1 cellular context compared by ENCODE assay signal in the genomic region with DNA sequence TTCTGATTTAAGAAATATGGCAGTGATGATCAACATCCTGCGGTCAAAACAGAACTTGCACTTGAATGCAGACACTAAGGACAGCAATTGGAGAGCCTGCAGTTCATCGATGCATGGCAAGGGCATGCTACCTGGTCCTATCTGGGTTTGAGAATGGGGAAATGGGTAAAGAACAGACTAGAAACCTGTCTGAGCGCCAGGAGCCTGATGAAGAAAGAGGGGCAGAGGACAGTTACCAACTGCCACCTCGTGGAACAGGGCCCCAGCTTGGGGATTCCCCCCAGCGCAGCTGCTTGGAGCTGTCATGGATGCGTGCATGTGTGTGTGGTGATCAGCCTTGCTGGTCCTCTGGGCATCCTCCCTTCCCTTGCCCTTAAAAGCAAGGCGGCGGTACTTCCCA.
TF ChIP-seq lines count a peak whose summit lies in the region.

No MANE protein-coding gene starts in this region.

TF ChIP-seq in GM12878, 131 proteins besides CTCF, POLR2A, EP300 and RAD21 (continued from another document):
- TF ChIP-seq, protein P1, sequence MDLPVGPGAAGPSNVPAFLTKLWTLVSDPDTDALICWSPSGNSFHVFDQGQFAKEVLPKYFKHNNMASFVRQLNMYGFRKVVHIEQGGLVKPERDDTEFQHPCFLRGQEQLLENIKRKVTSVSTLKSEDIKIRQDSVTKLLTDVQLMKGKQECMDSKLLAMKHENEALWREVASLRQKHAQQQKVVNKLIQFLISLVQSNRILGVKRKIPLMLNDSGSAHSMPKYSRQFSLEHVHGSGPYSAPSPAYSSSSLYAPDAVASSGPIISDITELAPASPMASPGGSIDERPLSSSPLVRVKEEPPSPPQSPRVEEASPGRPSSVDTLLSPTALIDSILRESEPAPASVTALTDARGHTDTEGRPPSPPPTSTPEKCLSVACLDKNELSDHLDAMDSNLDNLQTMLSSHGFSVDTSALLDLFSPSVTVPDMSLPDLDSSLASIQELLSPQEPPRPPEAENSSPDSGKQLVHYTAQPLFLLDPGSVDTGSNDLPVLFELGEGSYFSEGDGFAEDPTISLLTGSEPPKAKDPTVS (IDR thresholded peaks at IDR 0.05; ENCODE audit: low read depth, low read length), result no peak
- TF ChIP-seq, protein P2, sequence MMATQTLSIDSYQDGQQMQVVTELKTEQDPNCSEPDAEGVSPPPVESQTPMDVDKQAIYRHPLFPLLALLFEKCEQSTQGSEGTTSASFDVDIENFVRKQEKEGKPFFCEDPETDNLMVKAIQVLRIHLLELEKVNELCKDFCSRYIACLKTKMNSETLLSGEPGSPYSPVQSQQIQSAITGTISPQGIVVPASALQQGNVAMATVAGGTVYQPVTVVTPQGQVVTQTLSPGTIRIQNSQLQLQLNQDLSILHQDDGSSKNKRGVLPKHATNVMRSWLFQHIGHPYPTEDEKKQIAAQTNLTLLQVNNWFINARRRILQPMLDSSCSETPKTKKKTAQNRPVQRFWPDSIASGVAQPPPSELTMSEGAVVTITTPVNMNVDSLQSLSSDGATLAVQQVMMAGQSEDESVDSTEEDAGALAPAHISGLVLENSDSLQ (IDR thresholded peaks at IDR 0.05), result no peak
- TF ChIP-seq YBX1 (IDR thresholded peaks at IDR 0.05) (no peak), IKZF2 (IDR thresholded peaks at IDR 0.05) (peak in 1 of 2 experiments; percentile 47; a peak in 1 of 4 replicates), BMI1 (IDR thresholded peaks at IDR 0.05; ENCODE audit: borderline replicate concordance) (no peak), NFIC (IDR thresholded peaks at IDR 0.05; ENCODE audit: low read depth, low read length) (0 out of 2 replicates have a peak, but pooled peaks have one; percentile 29), MTA2 (IDR thresholded peaks at IDR 0.05; ENCODE audit: low read depth) (no peak), RUNX3 (IDR thresholded peaks at IDR 0.05; ENCODE audit: low read length) (peak; percentile 71), KLF5 (IDR thresholded peaks at IDR 0.05; ENCODE audit: partially characterized antibody) (no peak)
- TF ChIP-seq, protein P3, sequence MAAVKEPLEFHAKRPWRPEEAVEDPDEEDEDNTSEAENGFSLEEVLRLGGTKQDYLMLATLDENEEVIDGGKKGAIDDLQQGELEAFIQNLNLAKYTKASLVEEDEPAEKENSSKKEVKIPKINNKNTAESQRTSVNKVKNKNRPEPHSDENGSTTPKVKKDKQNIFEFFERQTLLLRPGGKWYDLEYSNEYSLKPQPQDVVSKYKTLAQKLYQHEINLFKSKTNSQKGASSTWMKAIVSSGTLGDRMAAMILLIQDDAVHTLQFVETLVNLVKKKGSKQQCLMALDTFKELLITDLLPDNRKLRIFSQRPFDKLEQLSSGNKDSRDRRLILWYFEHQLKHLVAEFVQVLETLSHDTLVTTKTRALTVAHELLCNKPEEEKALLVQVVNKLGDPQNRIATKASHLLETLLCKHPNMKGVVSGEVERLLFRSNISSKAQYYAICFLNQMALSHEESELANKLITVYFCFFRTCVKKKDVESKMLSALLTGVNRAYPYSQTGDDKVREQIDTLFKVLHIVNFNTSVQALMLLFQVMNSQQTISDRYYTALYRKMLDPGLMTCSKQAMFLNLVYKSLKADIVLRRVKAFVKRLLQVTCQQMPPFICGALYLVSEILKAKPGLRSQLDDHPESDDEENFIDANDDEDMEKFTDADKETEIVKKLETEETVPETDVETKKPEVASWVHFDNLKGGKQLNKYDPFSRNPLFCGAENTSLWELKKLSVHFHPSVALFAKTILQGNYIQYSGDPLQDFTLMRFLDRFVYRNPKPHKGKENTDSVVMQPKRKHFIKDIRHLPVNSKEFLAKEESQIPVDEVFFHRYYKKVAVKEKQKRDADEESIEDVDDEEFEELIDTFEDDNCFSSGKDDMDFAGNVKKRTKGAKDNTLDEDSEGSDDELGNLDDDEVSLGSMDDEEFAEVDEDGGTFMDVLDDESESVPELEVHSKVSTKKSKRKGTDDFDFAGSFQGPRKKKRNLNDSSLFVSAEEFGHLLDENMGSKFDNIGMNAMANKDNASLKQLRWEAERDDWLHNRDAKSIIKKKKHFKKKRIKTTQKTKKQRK (IDR thresholded peaks at IDR 0.05; ENCODE audit: low read depth, low read length), result no peak
